In the genomic region with DNA sequence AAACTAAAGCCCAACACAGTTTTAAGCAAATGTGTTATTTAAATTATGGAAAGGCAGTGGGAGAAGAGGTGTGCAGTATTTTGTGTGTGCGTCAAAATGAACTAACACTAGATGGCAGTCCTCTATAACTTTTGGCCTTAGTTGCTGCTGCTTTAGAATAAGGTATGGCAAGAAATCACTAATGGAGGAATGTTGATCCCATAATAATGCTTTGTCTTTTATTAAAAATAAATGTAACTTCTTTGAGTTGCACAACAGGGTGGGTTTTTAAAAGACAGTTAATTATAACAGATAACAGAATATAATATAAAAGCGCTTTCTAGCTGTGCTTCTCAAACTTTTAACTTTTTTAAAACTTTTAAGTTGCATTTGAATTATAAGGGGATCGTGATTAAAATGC, we compare ENCODE assay signal across 8 cellular contexts. TPM values are rescaled to one million over a fixed set of nuclear protein-coding genes. Genes with fewer than 3 reads are reported as not detected.
DNase-seq lines count a peak whose midpoint lies in the region; ATAC-seq, FAIRE-seq and TF ChIP-seq lines count a peak whose summit lies in the region.

No MANE protein-coding gene starts in this region.

- H3K9me2 ChIP-seq in OCI-LY1 (ENCODE audit: low read depth, low read length) = no peaks in the 10 kb centered on the region

- POLR2A ChIA-PET in H1 (lab: Charles Lee; ENCODE audit: partially characterized antibody) = no interaction called here

- H3K27me3 ChIP-seq in OCI-LY1 (ENCODE audit: insufficient read depth, low read length) (no peaks in the 10 kb centered on the region), H1 (replicated peaks in 1 of 4; ENCODE audit: control insufficient read depth in 3 of 4, extremely low read depth in 1 of 4, insufficient read depth in 3 of 4, low read length in 3 of 4) (no peaks in the 10 kb centered on the region)

- H3K14ac ChIP-seq in H1 (ENCODE audit: insufficient read length) = no peak overlapping the region

- H3F3A ChIP-seq in OCI-LY1 (ENCODE audit: insufficient read depth, low read length) = no peaks in the 10 kb centered on the region

- peak; percentile 62 for DNase-seq in DMS114 treated with DMSO at 0.1 percent for 48 hours (lab: John Stamatoyannopoulos, UW; ENCODE audit: unreplicated experiment)
- peak; percentile 65 for DNase-seq in HT1080 (ENCODE audit: low read depth)
- no peak for DNase-seq in H1 (ENCODE audit: low read depth in 1 of 2, low spot score in 2 of 2)
- peak in 1 of 3 donors; percentile 26 for DNase-seq in mucosa of descending colon
- DNase-seq in lower leg skin (ENCODE audit: low spot score in 2 of 2) = no peak

- H4K8ac ChIP-seq in H1 (ENCODE audit: extremely low read depth, insufficient read depth, low read length) = no peak overlapping the region

- ATAC-seq in GM19372 (IDR thresholded peaks at IDR 0.05; ENCODE audit: low read depth, unreplicated experiment) (peak; percentile 93), mucosa of descending colon (peak; percentile 56), GM19324 (IDR thresholded peaks at IDR 0.05; ENCODE audit: low FRiP score, unreplicated experiment) (no peak)

- H3K4me3 ChIP-seq in OCI-LY1 (ENCODE audit: low read depth, low read length, poor library complexity, severe bottlenecking) (no peak overlapping the region), H1 (ENCODE audit: extremely low read depth in 1 of 4, insufficient read depth in 2 of 4, low read depth in 3 of 4, low read length in 4 of 4) (no peak overlapping the region), mucosa of descending colon (no peak overlapping the region), lower leg skin (ENCODE audit: low read depth, poor library complexity, severe bottlenecking) (no peak overlapping the region)

- H3K9me3 ChIP-seq in OCI-LY1 (ENCODE audit: low read length) (no peaks in the 10 kb centered on the region), H1 (ENCODE audit: insufficient read depth in 2 of 2, low read depth in 1 of 2, low read length in 1 of 2) (no peaks in the 10 kb centered on the region), mucosa of descending colon (no peaks in the 10 kb centered on the region)

- H2AFZ ChIP-seq in OCI-LY1 (ENCODE audit: low read length) (0 out of 2 replicates have a peak overlapping the region, but pooled peaks have one; percentile 51), H1 (ENCODE audit: low read length) (no peak overlapping the region)

- intact Hi-C loops in mucosa of descending colon (cut with DNase I, micrococcal nuclease) (no loop called here), lower leg skin (cut with DNase I; ENCODE audit: low total_unique reads) (no loop called here)

- H2AK5ac ChIP-seq in H1 (ENCODE audit: low read depth, low read length) = no peak overlapping the region

- H4K20me1 ChIP-seq in OCI-LY1 (ENCODE audit: insufficient read depth, low read length) (no peaks in the 10 kb centered on the region), H1 (replicated peaks in 1 of 2; ENCODE audit: control insufficient read depth in 1 of 2, insufficient read depth in 2 of 2, low read length in 2 of 2) (no peaks in the 10 kb centered on the region)

- no peaks in the 10 kb centered on the region for H3K36me3 ChIP-seq in OCI-LY1 (ENCODE audit: insufficient read depth, low read length)
- no peaks in the 10 kb centered on the region for H3K36me3 ChIP-seq in H1 (ENCODE audit: control insufficient read depth in 2 of 4, insufficient read depth in 4 of 4, low read length in 3 of 4)
- H3K36me3 ChIP-seq in mucosa of descending colon (ENCODE audit: low read depth) = no peaks in the 10 kb centered on the region

- no peaks in the 10 kb centered on the region for H3K23me2 ChIP-seq in H1 (ENCODE audit: low read depth, low read length)

- H2BK120ac ChIP-seq in H1 (replicated peaks; ENCODE audit: low read depth, low read length) = no peak overlapping the region

- H3K23ac ChIP-seq in H1 (ENCODE audit: insufficient read length) = no peak overlapping the region

- peaks cover 11% of the 10 kb centered on the region for H3K4me1 ChIP-seq in OCI-LY1 (ENCODE audit: insufficient read depth, low read length, severe bottlenecking)
- peaks cover 0 to 4% (median 0%) of the 10 kb centered on the region in 4 experiments; a peak in 2 of 7 replicates for H3K4me1 ChIP-seq in H1 (replicated peaks in 1 of 4; ENCODE audit: control insufficient read depth in 3 of 4, insufficient read depth in 4 of 4, low read length in 3 of 4)
- no peaks in the 10 kb centered on the region for H3K4me1 ChIP-seq in mucosa of descending colon (ENCODE audit: low read depth)

- H3K9ac ChIP-seq in OCI-LY1 (ENCODE audit: low read length) = no peak overlapping the region
- H3K9ac ChIP-seq in H1 (replicated peaks in 1 of 4; ENCODE audit: extremely low read depth in 1 of 4, low read depth in 3 of 4, low read length in 3 of 4) = no peak overlapping the region

- CTCF ChIA-PET in H1 (lab: Charles Lee; ENCODE audit: partially characterized antibody) = interaction anchor here (0.7 to 2.2 kb wide), 13 partner anchors 9 to 902 kb away, joined by 3 to 8 read pairs (median 4); no protein-coding TSS in a partner anchor

- H4K91ac ChIP-seq in H1 (replicated peaks; ENCODE audit: insufficient read length, low read length) = no peak overlapping the region

- H3K79me2 ChIP-seq in OCI-LY1 (ENCODE audit: insufficient read depth, low read length) (no peaks in the 10 kb centered on the region), H1 (ENCODE audit: control insufficient read depth in 1 of 2, insufficient read depth in 2 of 2, low read length in 2 of 2) (no peaks in the 10 kb centered on the region)

- peak; percentile 94 for TF ChIP-seq CTCF in OCI-LY1 (IDR thresholded peaks at IDR 0.05; ENCODE audit: low read length)
- TF ChIP-seq CTCF in H1 (IDR thresholded peaks at IDR 0.05; ENCODE audit: control extremely low read depth in 1 of 3, insufficient read depth in 1 of 3, low read depth in 1 of 3, low read length in 3 of 3) = peak in 2 of 3 experiments; percentile 54 to 68; a peak in 2 of 4 replicates
- TF ChIP-seq CTCF in mucosa of descending colon (IDR thresholded peaks at IDR 0.05) = no peak
- no peak for TF ChIP-seq CTCF in lower leg skin (IDR thresholded peaks at IDR 0.05)

- TF ChIP-seq POLR2A in H1 (IDR thresholded peaks at IDR 0.05; ENCODE audit: control extremely low read depth in 1 of 2, low read depth in 2 of 2, low read length in 2 of 2) (no peak), lower leg skin (IDR thresholded peaks at IDR 0.05) (no peak)

- no peak overlapping the region for H2BK5ac ChIP-seq in H1 (ENCODE audit: low read depth, low read length)

- H3K4me2 ChIP-seq in OCI-LY1 (ENCODE audit: low read length) = no peak overlapping the region
- 0 out of 4 replicates have a peak overlapping the region, but pooled peaks of 1 of the 2 experiments have one; percentile 10 for H3K4me2 ChIP-seq in H1 (ENCODE audit: insufficient read depth in 1 of 2, low read depth in 2 of 2, low read length in 2 of 2)

- TF ChIP-seq EP300 in H1 (IDR thresholded peaks at IDR 0.05; ENCODE audit: borderline replicate concordance in 1 of 2, low read depth in 2 of 2, low read length in 2 of 2) = no peak

- H4K5ac ChIP-seq in H1 (ENCODE audit: insufficient read length, low read depth, low read length) = peak overlapping the region; percentile 37

- no peak overlapping the region for H2BK12ac ChIP-seq in H1 (ENCODE audit: low read depth, low read length)

- no peak overlapping the region for H3K4ac ChIP-seq in H1 (replicated peaks; ENCODE audit: insufficient read length, low read depth, low read length)

- no peaks in the 10 kb centered on the region for H3K79me1 ChIP-seq in H1 (ENCODE audit: low read depth, low read length)

- H3K18ac ChIP-seq in H1 (ENCODE audit: extremely low read depth, low read length) = no peak overlapping the region

- peak; percentile 88 to 89 for TF ChIP-seq RAD21 in H1 (IDR thresholded peaks at IDR 0.05 in 1 of 2, conservative IDR thresholded peaks at IDR 0.05 in 1 of 2; ENCODE audit: low read depth in 2 of 2, low read length in 2 of 2)

- H2BK20ac ChIP-seq in H1 (ENCODE audit: low read length) = no peak overlapping the region

- FAIRE-seq in H1 (lab: Jason Lieb, UNC) = peak; percentile 60

- 51% methylated on average over 3 of the region's 3 CpGs; no CpG with 5 or more reads in 1 of the 2 experiments for WGBS in H1 (ENCODE audit: extremely low coverage in 1 of 2, insufficient coverage in 1 of 2, insufficient read length in 1 of 2, insufficient replicate concordance in 2 of 2, low coverage in 1 of 2, low lambda C conversion rate in 2 of 2, missing lambda C conversion rate in 1 of 2), 2 experiments
- 73 to 77% methylated on average over 3 of the region's 3 CpGs for WGBS in lower leg skin, 2 donors

- no peak overlapping the region for H3K27ac ChIP-seq in OCI-LY1 (ENCODE audit: low read depth, low read length, poor library complexity, severe bottlenecking)
- no peak overlapping the region for H3K27ac ChIP-seq in H1 (ENCODE audit: low read depth, low read length)

- no peak overlapping the region for H3K56ac ChIP-seq in H1 (replicated peaks; ENCODE audit: insufficient read length, low read depth, low read length)

- H2BK15ac ChIP-seq in H1 (ENCODE audit: low read length) = no peak overlapping the region

RNA-seq across cellular contexts. Expression of a gene that starts 56.4 kb away (rescaled TPM):
- 1.2 and 4.2 TPM in 2 replicates for total RNA-seq in HT1080 (2014; rRNA removed; shearing (Covaris generic))
- 2.9 and 3.3 TPM in 2 replicates for polyA plus RNA-seq in HT1080 (2015; cell fraction: cytosol; rRNA removed)
- polyA plus RNA-seq in HT1080 (2015; cell fraction: nucleus; rRNA removed) = 7.7 and 11.5 TPM in 2 replicates
- 22.3 and 27.2 TPM in 2 replicates for total RNA-seq in H1 (2021; fragmentation: NEBNext Ultra II Directional; extraction: Animal tissue kit (Norgen Biotek cat#: 25700))
- 25.0 and 37.0 TPM in 2 replicates for polyA plus RNA-seq in H1 (2011; rRNA removed)
- 49.8 TPM for polyA plus RNA-seq in H1 (2011; cell fraction: cytosol; rRNA removed)
- polyA plus RNA-seq in H1 (2011; cell fraction: nucleus; rRNA removed) = 36.0 TPM
- polyA plus RNA-seq in H1 (2012, experiment 1 of 2) = 29.6 to 41.7 TPM (median 37.7 TPM) in 4 replicates
- polyA plus RNA-seq in H1 (2012, experiment 2 of 2) = 4.7 TPM
- polyA plus RNA-seq in H1 (2013, experiment 1 of 2) = 43.4 TPM
- 41.9 TPM for polyA plus RNA-seq in H1 (2013, experiment 2 of 2)
- polyA minus RNA-seq in H1 (2011; rRNA and poly(A)+ RNA removed) = 126 and 143 TPM in 2 replicates
- polyA minus RNA-seq in H1 (2011; cell fraction: cytosol; rRNA and poly(A)+ RNA removed) = 30.6 TPM
- polyA minus RNA-seq in H1 (2011; cell fraction: nucleus; rRNA and poly(A)+ RNA removed) = 415 TPM
- 10 to 100 TPM in 2 of 3 donors, 1 to 10 TPM in 1; 8.2 to 23.5 (median 15.8) TPM for total RNA-seq in mucosa of descending colon
- total RNA-seq in lower leg skin = 10 to 100 TPM; 10.1 to 25.1 (median 11.2) TPM

Comparison
In these comparisons a context has a peak if more than half of its experiments do, and no peak if none do; other contexts are left out.
1. DNase-seq: peak in DMS114 treated with DMSO at 0.1 percent for 48 hours (single experiment) and HT1080 (single experiment); none in H1 (0 of 2) and lower leg skin (0 of 2).
2. CTCF ChIP-seq: peak in OCI-LY1 (single experiment) and H1 (2 of 3); none in mucosa of descending colon (single experiment) and lower leg skin (0 of 3).